In the genomic region with DNA sequence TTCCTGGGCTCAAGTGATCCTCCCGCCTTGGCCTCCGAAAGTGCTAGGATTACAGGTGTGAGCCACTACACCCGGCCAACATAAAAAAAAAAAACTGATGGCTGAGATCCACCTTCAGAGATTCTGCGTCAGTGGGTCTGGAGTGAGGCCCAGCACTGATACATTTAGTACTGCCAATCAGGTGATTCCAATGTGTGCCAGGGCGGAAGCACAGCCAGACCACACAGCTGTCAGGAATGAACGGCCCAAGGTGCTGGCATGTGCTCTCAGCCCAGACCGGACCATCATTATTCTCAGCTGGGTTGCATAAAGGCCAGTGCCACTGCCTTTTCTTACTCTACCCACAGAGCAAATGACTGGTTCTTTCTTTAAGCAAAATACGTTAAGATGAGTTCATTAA, we compare ENCODE assay signal across 13 cellular contexts. TPM values are rescaled to one million over a fixed set of nuclear protein-coding genes. Genes with fewer than 3 reads are reported as not detected.
DNase-seq lines count a peak whose midpoint lies in the region; ATAC-seq and TF ChIP-seq lines count a peak whose summit lies in the region.
"Had no signal": no experiment of that assay in that cellular context is flagged by ENCODE, and none has a peak within 500 bp of the region (broad histone marks: within the 10 kb centered on the region; RNA-seq: fewer than 3 reads in every experiment).

No MANE protein-coding gene starts in this region.

- H3K27me3 ChIP-seq in foreskin keratinocyte (peaks cover 61% of the 10 kb centered on the region), muscle layer of duodenum (ENCODE audit: low read depth, low read length) (no peaks in the 10 kb centered on the region)

- no peaks in the 10 kb centered on the region for H3K9me3 ChIP-seq in muscle layer of duodenum (ENCODE audit: control insufficient read depth in 1 of 2, low read length in 2 of 2)

- POLR2A ChIA-PET in RWPE1 (lab: Yijun Ruan, JAX; ENCODE audit: low non-redundant PET), result no interaction called here

- ATAC-seq in foreskin keratinocyte, result peak; percentile 41
- ATAC-seq in HG02623 (IDR thresholded peaks at IDR 0.05; ENCODE audit: unreplicated experiment), result no peak
- ATAC-seq in stimulated activated naive CD8-positive, alpha-beta T cell treated with anti-CD3 and anti-CD28 coated beads, Interleukin-15, amount 100 ng/mL, for 72 hours, result no peak

- TF ChIP-seq CTCF in 22Rv1 (IDR thresholded peaks at IDR 0.05), result no peak
- no peak for TF ChIP-seq CTCF in RWPE1 (conservative IDR thresholded peaks at IDR 0.05; ENCODE audit: low read depth)
- no peak for TF ChIP-seq CTCF in foreskin keratinocyte (conservative IDR thresholded peaks at IDR 0.05)

- H3K27me3 Mint-ChIP-seq in stimulated activated naive CD8-positive, alpha-beta T cell treated with anti-CD3 and anti-CD28 coated beads, Interleukin-15, amount 100 ng/mL, for 72 hours, result no peaks in the 10 kb centered on the region

- H3K27ac ChIP-seq in 22Rv1 (peak overlapping the region; percentile 81), RWPE1 (peak overlapping the region; percentile 58), foreskin keratinocyte (no peak overlapping the region), muscle layer of duodenum (ENCODE audit: low read length) (peak overlapping the region; percentile 10)

- no peak overlapping the region for H3K4me3 Mint-ChIP-seq in stimulated activated naive CD8-positive, alpha-beta T cell treated with anti-CD3 and anti-CD28 coated beads, Interleukin-15, amount 100 ng/mL, for 72 hours

- no peak overlapping the region for H3K4me3 ChIP-seq in muscle layer of duodenum (ENCODE audit: low read depth in 1 of 2, low read length in 2 of 2)

- CTCF ChIA-PET in RWPE1 (lab: Yijun Ruan, JAX), result no interaction called here

- no peaks in the 10 kb centered on the region for H3K9me3 Mint-ChIP-seq in stimulated activated naive CD8-positive, alpha-beta T cell treated with anti-CD3 and anti-CD28 coated beads, Interleukin-15, amount 100 ng/mL, for 72 hours
- H3K9me3 Mint-ChIP-seq: H9 had no signal

- H3K36me3 ChIP-seq in muscle layer of duodenum (ENCODE audit: control insufficient read depth in 1 of 2, insufficient read depth in 2 of 2, low read length in 2 of 2), result no peaks in the 10 kb centered on the region

- no peak for DNase-seq in RWPE1 (ENCODE audit: low spot score)
- DNase-seq in foreskin keratinocyte, result peak in 1 of 2 donors; percentile 63
- DNase-seq in stimulated activated naive CD8-positive, alpha-beta T cell treated with anti-CD3 and anti-CD28 coated beads, Interleukin-15, amount 100 ng/mL, for 72 hours, result no peak
- no peak for DNase-seq in cortex of kidney (lab: John Stamatoyannopoulos, UW)
- no peak for DNase-seq in AML-193 (lab: John Stamatoyannopoulos, UW)
- DNase-seq: activated CD4-positive, CD25-positive, alpha-beta regulatory T cell treated with anti-CD3 and anti-CD28 coated beads, Interleukin-2, amount 50 U/mL, for 72 hours; effector CD8-positive, alpha-beta T cell; H9; NCI-H1417 treated with DMSO at 0.1 percent for 48 hours had no signal

- H3K27ac Mint-ChIP-seq in stimulated activated naive CD8-positive, alpha-beta T cell treated with anti-CD3 and anti-CD28 coated beads, Interleukin-15, amount 100 ng/mL, for 72 hours, result peak overlapping the region in 1 of 2 donors; percentile 74

- H3K4me1 ChIP-seq in foreskin keratinocyte, result no peaks in the 10 kb centered on the region
- H3K4me1 ChIP-seq in muscle layer of duodenum (ENCODE audit: control insufficient read depth in 1 of 2, insufficient read depth in 2 of 2, low read length in 2 of 2), result no peaks in the 10 kb centered on the region

- peaks cover 6% of the 10 kb centered on the region for H3K4me1 Mint-ChIP-seq in stimulated activated naive CD8-positive, alpha-beta T cell treated with anti-CD3 and anti-CD28 coated beads, Interleukin-15, amount 100 ng/mL, for 72 hours

RNA-seq across cellular contexts. Expression of gene BCO1, which starts 1.2 kb away (rescaled TPM):
- not detected in 2 replicates for total RNA-seq in foreskin keratinocyte
- polyA plus RNA-seq in foreskin keratinocyte, result not detected in 2 replicates
- total RNA-seq: H9 had no signal
- polyA plus RNA-seq: AG04450 had no signal
